ENCODE assay signal across 1 cellular context in the genomic region with DNA sequence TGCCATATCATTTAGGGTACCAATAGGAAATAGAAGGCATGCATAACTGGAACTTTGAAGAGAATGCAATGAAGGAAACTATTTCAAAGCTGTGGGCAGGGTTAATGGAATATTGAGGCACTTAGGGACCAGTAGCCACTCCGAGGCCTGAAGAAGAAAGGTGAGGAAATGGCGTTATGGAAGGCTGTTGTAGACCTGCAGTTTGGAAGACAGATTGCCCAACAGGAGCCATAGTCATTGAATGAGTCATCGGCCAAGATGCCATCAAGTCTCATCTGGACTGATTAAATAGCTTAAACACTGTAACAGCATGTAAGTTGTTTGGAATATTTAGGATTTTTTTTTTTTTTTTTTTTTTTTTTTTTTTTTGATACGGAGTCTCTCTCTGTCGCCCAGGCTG.
TF ChIP-seq lines count a peak whose summit lies in the region.

No MANE protein-coding gene starts in this region.

TF ChIP-seq in K562, 482 proteins besides CTCF, POLR2A, EP300 and RAD21 (continued from another document):
- TF ChIP-seq ZNF780A (CRISPR knock-in tag; IDR thresholded peaks at IDR 0.05) (no peak), RUNX1 (IDR thresholded peaks at IDR 0.05; ENCODE audit: low read depth) (no peak), ZNF507 (tag; conservative IDR thresholded peaks at IDR 0.05) (no peak), RBM14 (IDR thresholded peaks at IDR 0.05; ENCODE audit: borderline replicate concordance, insufficient read depth, low read depth, low read length) (no peak), FOSL1 (tag; conservative IDR thresholded peaks at IDR 0.05) (peak; percentile 69), NRF1 (conservative IDR thresholded peaks at IDR 0.05 in 1 of 2, IDR thresholded peaks at IDR 0.05 in 1 of 2) (no peak), KDM2B (CRISPR knock-in tag; IDR thresholded peaks at IDR 0.05) (no peak), ZKSCAN3 (CRISPR knock-in tag; IDR thresholded peaks at IDR 0.05) (no peak), JUND (IDR thresholded peaks at IDR 0.05; ENCODE audit: borderline replicate concordance, low read depth, low read length) (peak; percentile 66), JUND (tag; IDR thresholded peaks at IDR 0.05; ENCODE audit: borderline replicate concordance, low read depth, low read length) (peak; percentile 64; the same call in 1 of the 3 replicates), PHF8 (IDR thresholded peaks at IDR 0.05; ENCODE audit: borderline replicate concordance, low read length) (no peak), E2F3 (CRISPR knock-in tag; IDR thresholded peaks at IDR 0.05) (no peak), ARID1B (IDR thresholded peaks at IDR 0.05) (no peak), ZBTB1 (CRISPR knock-in tag; IDR thresholded peaks at IDR 0.05; ENCODE audit: borderline replicate concordance, low read depth) (no peak), OTX1 (CRISPR knock-in tag; IDR thresholded peaks at IDR 0.05) (no peak), ZNF212 (CRISPR knock-in tag; IDR thresholded peaks at IDR 0.05) (no peak), ETV5 (CRISPR knock-in tag; IDR thresholded peaks at IDR 0.05; ENCODE audit: low read depth) (no peak), ZNF436 (CRISPR knock-in tag; IDR thresholded peaks at IDR 0.05) (no peak), XRCC3 (IDR thresholded peaks at IDR 0.05) (no peak)
- TF ChIP-seq, protein P1, sequence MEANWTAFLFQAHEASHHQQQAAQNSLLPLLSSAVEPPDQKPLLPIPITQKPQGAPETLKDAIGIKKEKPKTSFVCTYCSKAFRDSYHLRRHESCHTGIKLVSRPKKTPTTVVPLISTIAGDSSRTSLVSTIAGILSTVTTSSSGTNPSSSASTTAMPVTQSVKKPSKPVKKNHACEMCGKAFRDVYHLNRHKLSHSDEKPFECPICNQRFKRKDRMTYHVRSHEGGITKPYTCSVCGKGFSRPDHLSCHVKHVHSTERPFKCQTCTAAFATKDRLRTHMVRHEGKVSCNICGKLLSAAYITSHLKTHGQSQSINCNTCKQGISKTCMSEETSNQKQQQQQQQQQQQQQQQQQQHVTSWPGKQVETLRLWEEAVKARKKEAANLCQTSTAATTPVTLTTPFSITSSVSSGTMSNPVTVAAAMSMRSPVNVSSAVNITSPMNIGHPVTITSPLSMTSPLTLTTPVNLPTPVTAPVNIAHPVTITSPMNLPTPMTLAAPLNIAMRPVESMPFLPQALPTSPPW (CRISPR knock-in tag; IDR thresholded peaks at IDR 0.05): no peak
- TF ChIP-seq, protein P2, sequence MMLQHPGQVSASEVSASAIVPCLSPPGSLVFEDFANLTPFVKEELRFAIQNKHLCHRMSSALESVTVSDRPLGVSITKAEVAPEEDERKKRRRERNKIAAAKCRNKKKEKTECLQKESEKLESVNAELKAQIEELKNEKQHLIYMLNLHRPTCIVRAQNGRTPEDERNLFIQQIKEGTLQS (IDR thresholded peaks at IDR 0.05): peak; percentile 57
- TF ChIP-seq, protein P2 (CRISPR knock-in tag; conservative IDR thresholded peaks at IDR 0.05): no peak
TF ChIP-seq in K562: peak in this region for 5.
